ENCODE assay signal across 34 cellular contexts in the genomic region with DNA sequence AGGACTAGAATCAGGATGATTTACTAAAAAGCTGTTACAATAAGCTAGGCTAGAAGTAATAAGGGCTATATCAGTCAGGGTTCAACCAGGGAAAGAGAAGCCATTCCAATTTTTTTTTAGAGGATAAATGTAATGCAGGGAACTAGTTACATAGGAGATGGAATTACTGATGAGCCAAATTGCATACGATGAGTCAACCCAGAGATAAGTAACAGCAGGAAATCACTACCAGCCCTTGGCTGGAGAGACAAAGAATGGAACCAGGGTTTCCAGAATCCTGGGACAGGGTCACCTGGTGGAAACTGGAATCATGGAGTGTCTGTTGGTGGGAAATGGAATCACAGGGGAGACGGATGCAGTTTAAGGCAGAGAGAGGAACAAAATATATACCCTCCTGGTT. TPM values are rescaled to one million over a fixed set of nuclear protein-coding genes. Genes with fewer than 3 reads are reported as not detected.
DNase-seq lines count a peak whose midpoint lies in the region; ATAC-seq, FAIRE-seq and TF ChIP-seq lines count a peak whose summit lies in the region.
"Had no signal": no experiment of that assay in that cellular context is flagged by ENCODE, and none has a peak within 500 bp of the region (broad histone marks: within the 10 kb centered on the region; RNA-seq: fewer than 3 reads in every experiment).

No MANE protein-coding gene starts in this region.

- ATAC-seq in A549, result no peak
- ATAC-seq in K562, result no peak
- ATAC-seq in natural killer cell, result no peak
- no peak for ATAC-seq in activated CD4-positive, CD25-positive, alpha-beta regulatory T cell treated with anti-CD3 and anti-CD28 coated beads, Interleukin-2, amount 50 U/mL, for 24 hours
- ATAC-seq: CD8-positive, alpha-beta T cell; naive thymus-derived CD4-positive, alpha-beta T cell; stimulated activated naive CD8-positive, alpha-beta T cell treated with anti-CD3 and anti-CD28 coated beads, Interleukin-15, Interleukin-2, amounts not matched to agents 100 U/mL and 50 U/mL, for 24 hours had no signal

- no peak for TF ChIP-seq EP300 in A549 (IDR thresholded peaks at IDR 0.05)
- no peak for TF ChIP-seq EP300 in K562 (IDR thresholded peaks at IDR 0.05; ENCODE audit: low read length)

- H3K9me3 Mint-ChIP-seq in natural killer cell, result peaks cover 0 to 3% of the 10 kb centered on the region in 2 donors
- H3K9me3 Mint-ChIP-seq: activated CD4-positive, alpha-beta memory T cell treated with anti-CD3 and anti-CD28 coated beads, Interleukin-2, amount 10 ng/mL, durations not matched to agents 7 days and 5 days; activated T-helper 2 cell treated with anti-CD3 and anti-CD28 coated beads, Interferon-gamma antibody, Interleukin-2, Interleukin-4, amounts not matched to agents 10 μg/mL and 5 μg/mL and 100 μg/mL, durations not matched to agents 14 hours and 24 hours and 36 hours; CD8-positive, alpha-beta T cell; IgD-negative memory B cell; naive thymus-derived CD4-positive, alpha-beta T cell had no signal

- TF ChIP-seq POLR2A in A549 (IDR thresholded peaks at IDR 0.05; ENCODE audit: low read length), result no peak
- no peak for TF ChIP-seq POLR2A in K562 (conservative IDR thresholded peaks at IDR 0.05)
- no peak for TF ChIP-seq POLR2A in GM12891 (IDR thresholded peaks at IDR 0.05; ENCODE audit: low read depth, low read length)

- H3K79me2 ChIP-seq in K562 (ENCODE audit: control insufficient read depth, insufficient read depth, low read length), result no peaks in the 10 kb centered on the region

- H3K4me3 Mint-ChIP-seq in natural killer cell, result no peak overlapping the region
- H3K4me3 Mint-ChIP-seq: activated CD4-positive, alpha-beta memory T cell treated with anti-CD3 and anti-CD28 coated beads, Interleukin-2, amount 10 ng/mL, durations not matched to agents 7 days and 5 days; activated naive CD8-positive, alpha-beta T cell; CD8-positive, alpha-beta T cell; IgD-negative memory B cell; naive thymus-derived CD4-positive, alpha-beta T cell had no signal

- H3K36me3 ChIP-seq in K562 (ENCODE audit: control insufficient read depth, insufficient read depth, low read length), result no peaks in the 10 kb centered on the region
- H3K36me3 ChIP-seq: left ventricle myocardium inferior, uterus had no signal

- no peaks in the 10 kb centered on the region for H3K9me1 ChIP-seq in K562 (ENCODE audit: control insufficient read depth, insufficient read depth, low read length)

- no peak overlapping the region for H3K27ac Mint-ChIP-seq in natural killer cell
- H3K27ac Mint-ChIP-seq: activated CD4-positive, alpha-beta memory T cell treated with anti-CD3 and anti-CD28 coated beads, Interleukin-2, amount 10 ng/mL, durations not matched to agents 7 days and 5 days; activated naive CD8-positive, alpha-beta T cell; activated T-helper 2 cell treated with anti-CD3 and anti-CD28 coated beads, Interferon-gamma antibody, Interleukin-2, Interleukin-4, amounts not matched to agents 10 μg/mL and 5 μg/mL and 100 μg/mL, durations not matched to agents 14 hours and 24 hours and 36 hours; CD8-positive, alpha-beta T cell; IgD-negative memory B cell; naive thymus-derived CD4-positive, alpha-beta T cell had no signal

- TF ChIP-seq RAD21 in A549 (conservative IDR thresholded peaks at IDR 0.05 in 1 of 2, IDR thresholded peaks at IDR 0.05 in 1 of 2) (no peak), K562 (CRISPR knock-in tag; conservative IDR thresholded peaks at IDR 0.05 in 1 of 2, IDR thresholded peaks at IDR 0.05 in 1 of 2) (no peak)

- no peak overlapping the region for H2AFZ ChIP-seq in K562 (ENCODE audit: low read depth, low read length)

- no peaks in the 10 kb centered on the region for H3K27me3 Mint-ChIP-seq in natural killer cell (ENCODE audit: low read depth in 2 of 2)
- H3K27me3 Mint-ChIP-seq: activated CD4-positive, alpha-beta memory T cell treated with anti-CD3 and anti-CD28 coated beads, Interleukin-2, amount 10 ng/mL, durations not matched to agents 7 days and 5 days; activated naive CD8-positive, alpha-beta T cell; IgD-negative memory B cell had no signal

- intact Hi-C loops in K562 (cut with micrococcal nuclease) (no loop called here), natural killer cell (cut with micrococcal nuclease) (no loop called here)

- H3K9me3 ChIP-seq in A549, result no peaks in the 10 kb centered on the region
- H3K9me3 ChIP-seq in K562 (replicated peaks; ENCODE audit: control insufficient read depth, insufficient read depth, low read depth, low read length), result no peaks in the 10 kb centered on the region
- H3K9me3 ChIP-seq: left ventricle myocardium inferior, uterus had no signal

- H3K4me3 ChIP-seq in A549 (no peak overlapping the region), K562 (no peak overlapping the region), fibroblast of mammary gland (ENCODE audit: control insufficient read depth, low read depth, low read length) (no peak overlapping the region)
- H3K4me3 ChIP-seq: left ventricle myocardium inferior, uterus had no signal

- DNase-seq in A549 (ENCODE audit: low read depth in 1 of 2, low spot score in 1 of 2), result no peak
- peak; percentile 1 for DNase-seq in LHCN-M2 (ENCODE audit: low read depth)
- DNase-seq in K562 (ENCODE audit: extremely low read depth in 1 of 4, low spot score in 3 of 4), result no peak
- DNase-seq in fibroblast of mammary gland (ENCODE audit: low read depth), result peak; percentile 48
- no peak for DNase-seq in natural killer cell
- DNase-seq in GM12891 (ENCODE audit: insufficient read length, low spot score), result no peak
- no peak for DNase-seq in stimulated activated CD4-positive, alpha-beta T cell treated with anti-CD3 and anti-CD28 coated beads, Interleukin-4, amount 100 ng/mL, for 24 hours
- DNase-seq: 8988T; activated CD4-positive, alpha-beta memory T cell treated with anti-CD3 and anti-CD28 coated beads, Interleukin-2, amount 10 ng/mL, durations not matched to agents 7 days and 5 days; activated CD8-positive, alpha-beta memory T cell treated with anti-CD3 and anti-CD28 coated beads, Interleukin-2, amount 50 U/mL, for 48 hours; CD8-positive, alpha-beta T cell; DMS 273 treated with DMSO at 0.1 percent for 48 hours; effector CD8-positive, alpha-beta T cell; erythroblast; left ventricle myocardium inferior; naive thymus-derived CD4-positive, alpha-beta T cell; NCI-H1105 treated with DMSO at 0.1 percent for 48 hours; NCI-H1930; occipital lobe; stimulated activated naive CD8-positive, alpha-beta T cell treated with anti-CD3 and anti-CD28 coated beads, Interleukin-15, Interleukin-2, amounts not matched to agents 100 U/mL and 50 U/mL, for 24 hours; uterus had no signal

- no peaks in the 10 kb centered on the region for H3K36me3 Mint-ChIP-seq in natural killer cell
- H3K36me3 Mint-ChIP-seq: activated naive CD8-positive, alpha-beta T cell; CD8-positive, alpha-beta T cell; IgD-negative memory B cell; naive thymus-derived CD4-positive, alpha-beta T cell had no signal

- FAIRE-seq in A549 (lab: Jason Lieb, UNC) (no peak), K562 (lab: Jason Lieb, UNC) (no peak), GM12891 (lab: Jason Lieb, UNC) (no peak)
- FAIRE-seq: G401.6, GM19239, H54, islet of Langerhans had no signal

- TF ChIP-seq CTCF in A549 (IDR thresholded peaks at IDR 0.05) (no peak), K562 (IDR thresholded peaks at IDR 0.05 in 2 of 3, conservative IDR thresholded peaks at IDR 0.05 in 1 of 3; ENCODE audit: insufficient read depth in 2 of 3, low read depth in 1 of 3, low read length in 3 of 3) (no peak), fibroblast of mammary gland (conservative IDR thresholded peaks at IDR 0.05; ENCODE audit: control insufficient read depth, insufficient read depth, low read depth, low read length) (no peak), natural killer cell (IDR thresholded peaks at IDR 0.05) (no peak)

- in situ Hi-C loops in K562 (cut with MboI), result no loop called here

- H3K4me2 ChIP-seq in A549, result no peak overlapping the region
- no peak overlapping the region for H3K4me2 ChIP-seq in K562 (ENCODE audit: insufficient read depth, low read length)

- no peaks in the 10 kb centered on the region for H3K27me3 ChIP-seq in K562 (ENCODE audit: control insufficient read depth in 2 of 2, insufficient read depth in 2 of 2, low read length in 2 of 2)
- H3K27me3 ChIP-seq: uterus had no signal

- WGBS in A549 (ENCODE audit: missing lambda C conversion rate), result 69% methylated on average over 2 of the region's 2 CpGs
- 6% methylated on average over 1 of the region's 2 CpGs for WGBS in K562 (ENCODE audit: insufficient coverage, low coverage, missing lambda C conversion rate)

- H3K27ac ChIP-seq in A549 (peak overlapping the region; percentile 11 to 93; a peak in 4 of 6 replicates), K562 (ENCODE audit: extremely low read depth, low read depth, low read length) (no peak overlapping the region)
- H3K27ac ChIP-seq: left ventricle myocardium inferior, RWPE1, uterus had no signal

- H4K20me1 ChIP-seq in K562 (replicated peaks; ENCODE audit: control insufficient read depth, insufficient read depth, low read length), result no peaks in the 10 kb centered on the region

- H3K4me1 Mint-ChIP-seq in natural killer cell, result no peaks in the 10 kb centered on the region
- H3K4me1 Mint-ChIP-seq: activated CD4-positive, alpha-beta memory T cell treated with anti-CD3 and anti-CD28 coated beads, Interleukin-2, amount 10 ng/mL, durations not matched to agents 7 days and 5 days; IgD-negative memory B cell; naive thymus-derived CD4-positive, alpha-beta T cell had no signal

- peaks cover 46% of the 10 kb centered on the region for H3K4me1 ChIP-seq in A549
- H3K4me1 ChIP-seq in K562 (replicated peaks in 1 of 2; ENCODE audit: control insufficient read depth in 2 of 2, insufficient read depth in 2 of 2, low read length in 2 of 2), result peaks cover 0 to 10% of the 10 kb centered on the region in 2 experiments; a peak in 2 of 5 replicates
- H3K4me1 ChIP-seq: uterus had no signal

- POLR2A ChIA-PET in A549 (lab: Yijun Ruan, JAX) (interaction anchor here (0.5 kb wide), 1 partner anchor 20 kb away, joined by 3 read pairs; no protein-coding TSS in a partner anchor), K562 (lab: Yijun Ruan, JAX) (interaction anchor here (2.2 kb wide), 1 partner anchor 74 kb away, joined by 7 read pairs; a partner anchor contains a TSS)

- H3K9ac ChIP-seq in K562 (ENCODE audit: insufficient read depth in 1 of 2, low read depth in 2 of 2, low read length in 2 of 2), result no peak overlapping the region

- no TSS peak for BruUV-seq in K562 (replicated peaks; lab: Mats Ljungman, UMichigan)

- CTCF ChIA-PET in A549 (lab: Yijun Ruan, JAX), result no interaction called here
- CTCF ChIA-PET in K562 (lab: Yijun Ruan, JAX; ENCODE audit: low intra/inter-chr PET ratio), result no interaction called here

RNA-seq across cellular contexts. Expression of a gene that starts 13.1 kb away (rescaled TPM):
- polyA plus RNA-seq in A549 (2011; rRNA removed) (0.05 TPM in 1 of 2 replicates, not detected in the other), A549 (2017; fragmentation: RNase III; extraction: RNeasy Plus Mini Kit Qiagen cat#74134 plus additional on column Dnase treatment) (not detected in 3 replicates), K562 (2011; rRNA removed) (0.18 and 0.42 TPM in 2 replicates), K562 (2014; fragmentation: Illumina TruSeq; extraction: Trizol) (0.84 and 1.1 TPM in 2 replicates), K562 (2014; fragmentation: Nextera tagmentation; extraction: Ambion mirVana) (1 to 10 TPM in 1 of 2 experiments, under 1 TPM in 1; 0.93 to 1.9 TPM), K562 (2014; rRNA removed) (0.60 and 0.70 TPM in 2 replicates)
- polyA plus RNA-seq in A549 (2012; cell fraction: cytosol; rRNA removed), result 0.03 and 0.05 TPM in 2 replicates
- polyA plus RNA-seq in A549 (2012; cell fraction: nucleus; rRNA removed), result not detected in 2 replicates
- not detected in 2 replicates for polyA minus RNA-seq in A549 (2011; rRNA and poly(A)+ RNA removed)
- total RNA-seq in LHCN-M2 (2014; rRNA removed) (not detected in 2 replicates), K562 (2014; rRNA removed) (0.50 and 0.90 TPM in 2 replicates), K562 (2014; rRNA removed; fragmentation: Illumina TruSeq; extraction: Trizol) (0.67 and 0.95 TPM in 2 replicates), K562 (2015; rRNA removed; fragmentation: Illumina TruSeq; extraction: Trizol) (0.53 and 0.69 TPM in 2 replicates), K562 (2021) (0.40 and 0.62 TPM in 2 replicates), natural killer cell (not detected)
- polyA plus RNA-seq in LHCN-M2 (2012), result not detected
- not detected in 2 replicates for total RNA-seq in K562 (2011; cell fraction: chromatin; rRNA removed; ENCODE audit: low replicate concordance)
- not detected in 2 replicates for total RNA-seq in K562 (2011; cell fraction: nucleolus; rRNA removed)
- not detected in 2 replicates for total RNA-seq in K562 (2011; cell fraction: nucleoplasm; rRNA removed)
- 0.19 and 0.60 TPM in 2 replicates for polyA plus RNA-seq in K562 (2011; cell fraction: cytosol; rRNA removed)
- polyA plus RNA-seq in K562 (2011; cell fraction: nucleus; rRNA removed), result 0.11 and 0.13 TPM in 2 replicates
- 1.6 and 4.4 TPM in 2 replicates for polyA plus RNA-seq in K562 (2012)
- polyA minus RNA-seq in K562 (2011; rRNA and poly(A)+ RNA removed), result 0.35 TPM in 1 of 2 replicates, not detected in the other
- not detected in 2 replicates for polyA minus RNA-seq in K562 (2011; cell fraction: cytosol; rRNA and poly(A)+ RNA removed)
- not detected in 2 replicates for polyA minus RNA-seq in K562 (2011; cell fraction: nucleus; rRNA and poly(A)+ RNA removed)
- polyA plus RNA-seq in GM12891 (2012; ENCODE audit: low read depth, missing spikeins), result not detected
- total RNA-seq: activated CD4-positive, alpha-beta memory T cell treated with anti-CD3 and anti-CD28 coated beads, Interleukin-2, amount 10 ng/mL, durations not matched to agents 7 days and 5 days; activated T-helper 2 cell treated with anti-CD3 and anti-CD28 coated beads, Interferon-gamma antibody, Interleukin-2, Interleukin-4, amounts not matched to agents 10 μg/mL and 5 μg/mL and 100 μg/mL, durations not matched to agents 14 hours and 24 hours and 36 hours; CD8-positive, alpha-beta T cell; left ventricle myocardium inferior; naive thymus-derived CD4-positive, alpha-beta T cell; occipital lobe; SK-MEL-5; skeletal muscle tissue; T-helper 1 cell treated with Interleukin-12 subunit alpha and Interleukin-12 subunit beta and Interleukin-4 antibody, amounts not matched to agents 30 ng/mL and 1 ng/mL, for 36 hours; uterus had no signal
- polyA plus RNA-seq: IgD-negative memory B cell; naive thymus-derived CD4-positive, alpha-beta T cell; thymus had no signal

Comparison
In these comparisons a context has a peak if more than half of its experiments do, and no peak if none do; other contexts are left out.
1. DNase-seq: peak in LHCN-M2 (single experiment) and fibroblast of mammary gland (single experiment); none in A549 (0 of 2), K562 (0 of 4), natural killer cell (single experiment), GM12891 (single experiment) and stimulated activated CD4-positive, alpha-beta T cell treated with anti-CD3 and anti-CD28 coated beads, Interleukin-4, amount 100 ng/mL, for 24 hours (single experiment).